8 cellular contexts compared by ENCODE assay signal in genomic region chr2:88669371-88670214, GRCh38. TPM values are rescaled to one million over a fixed set of nuclear protein-coding genes. Genes with fewer than 3 reads are reported as not detected.
DNase-seq lines count a peak whose midpoint lies in the region; ATAC-seq and TF ChIP-seq lines count a peak whose summit lies in the region.

No MANE protein-coding gene starts in this region.

- TF ChIP-seq CTCF in OCI-LY7 (conservative IDR thresholded peaks at IDR 0.05; ENCODE audit: low read length) (peak; percentile 98), lower lobe of right lung (IDR thresholded peaks at IDR 0.05) (peak; percentile 53)

- no peak overlapping the region for H2AFZ ChIP-seq in OCI-LY7 (ENCODE audit: low read length)

- intact Hi-C loops in OCI-LY7 (cut with micrococcal nuclease; ENCODE audit: unreplicated experiment): loop anchor here (1.0 to 10.0 kb wide), 4 partner anchors 78 to 477 kb away; no protein-coding TSS in a partner anchor
- intact Hi-C loops in lower lobe of right lung (cut with DNase I): loop anchor here (10.0 kb wide), 1 partner anchor 75 kb away; no protein-coding TSS in a partner anchor

- no peaks in the 10 kb centered on the region for H3K27me3 ChIP-seq in lower lobe of right lung (ENCODE audit: low read depth)

- H3K79me2 ChIP-seq in OCI-LY7 (ENCODE audit: insufficient read depth, low read depth, low read length): no peaks in the 10 kb centered on the region

- CTCF ChIA-PET in OCI-LY7 (lab: Charles Lee; ENCODE audit: unreplicated experiment): interaction anchor here (1.3 to 2.2 kb wide), 3 partner anchors 11 to 74 kb away, joined by 3 to 5 read pairs (median 4); no protein-coding TSS in a partner anchor

- ATAC-seq in GM18861 (IDR thresholded peaks at IDR 0.05; ENCODE audit: unreplicated experiment) (peak; percentile 83), HG03108 (IDR thresholded peaks at IDR 0.05; ENCODE audit: unreplicated experiment) (peak; percentile 87), lower lobe of right lung (peak in 1 of 2 donors; percentile 61)

- POLR2A ChIA-PET in OCI-LY7 (lab: Charles Lee): interaction anchor here (0.5 to 2.3 kb wide), 4 partner anchors 14 to 308 kb away, joined by 3 to 4 read pairs (median 4); no protein-coding TSS in a partner anchor

- DNase-seq in DMS 273 (lab: John Stamatoyannopoulos, UW; ENCODE audit: unreplicated experiment) (peak; percentile 72), DMS 273 treated with DMSO at 0.1 percent for 48 hours (lab: John Stamatoyannopoulos, UW) (no peak), OCI-LY7 (ENCODE audit: low spot score) (peak; percentile 74), cerebellum (ENCODE audit: low spot score) (peak; percentile 26), lower lobe of right lung (no peak), HuH-7.5 (ENCODE audit: low spot score) (no peak)

- no peaks in the 10 kb centered on the region for H3K9me2 ChIP-seq in OCI-LY7 (ENCODE audit: insufficient read depth, low read length)

- no peaks in the 10 kb centered on the region for H4K20me1 ChIP-seq in OCI-LY7 (ENCODE audit: insufficient read depth, low read length)

- H3K27ac ChIP-seq in OCI-LY7 (ENCODE audit: low read depth, low read length, poor library complexity, severe bottlenecking) (no peak overlapping the region), lower lobe of right lung (no peak overlapping the region)

- H3K36me3 ChIP-seq in OCI-LY7 (ENCODE audit: insufficient read depth, low read length): no peaks in the 10 kb centered on the region
- no peaks in the 10 kb centered on the region for H3K36me3 ChIP-seq in lower lobe of right lung

- no peaks in the 10 kb centered on the region for H3K9me3 ChIP-seq in OCI-LY7 (ENCODE audit: low read length)
- no peaks in the 10 kb centered on the region for H3K9me3 ChIP-seq in lower lobe of right lung

- H3K4me2 ChIP-seq in OCI-LY7 (ENCODE audit: low read length): no peak overlapping the region

- no TSS peak for BruUV-seq in OCI-LY7 (replicated peaks; lab: Mats Ljungman, UMichigan)

- H3K4me3 ChIP-seq in OCI-LY7 (ENCODE audit: low read depth, low read length, poor library complexity, severe bottlenecking) (no peak overlapping the region), lower lobe of right lung (no peak overlapping the region)

- H3K4me1 ChIP-seq in OCI-LY7 (ENCODE audit: insufficient read depth, low read length, poor library complexity, severe bottlenecking): no peaks in the 10 kb centered on the region
- H3K4me1 ChIP-seq in lower lobe of right lung: no peaks in the 10 kb centered on the region

RNA-seq across cellular contexts. Expression of gene RPIA, which starts 21.9 kb away (rescaled TPM):
- 31.6 and 36.9 TPM in 2 replicates for total RNA-seq in OCI-LY7 (2014; rRNA removed; shearing (Covaris generic))
- 58.5 and 68.1 TPM in 2 replicates for total RNA-seq in OCI-LY7 (2022)
- 7.5 TPM for total RNA-seq in cerebellum
- total RNA-seq in lower lobe of right lung: 16.5 TPM

RNA-seq across cellular contexts. Expression of gene EIF2AK3, which starts 42.3 kb away (rescaled TPM):
- total RNA-seq in OCI-LY7 (2014; rRNA removed; shearing (Covaris generic)): 49.4 and 52.7 TPM in 2 replicates
- 64.5 and 73.4 TPM in 2 replicates for total RNA-seq in OCI-LY7 (2022)
- 25.2 TPM for total RNA-seq in cerebellum
- 16.0 TPM for total RNA-seq in lower lobe of right lung

Comparison
In these comparisons a context has a peak if more than half of its experiments do, and no peak if none do; other contexts are left out.
1. DNase-seq: peak in DMS 273 (single experiment), OCI-LY7 (single experiment) and cerebellum (single experiment); none in DMS 273 treated with DMSO at 0.1 percent for 48 hours (single experiment), lower lobe of right lung (single experiment) and HuH-7.5 (single experiment).